9 cellular contexts compared by ENCODE assay signal in genomic region chr1:25700124-25700523, GRCh38.
DNase-seq lines count a peak whose midpoint lies in the region; ATAC-seq and TF ChIP-seq lines count a peak whose summit lies in the region.
"Had no signal": no experiment of that assay in that cellular context is flagged by ENCODE, and none has a peak within 500 bp of the region (broad histone marks: within the 10 kb centered on the region; RNA-seq: fewer than 3 reads in every experiment).

No MANE protein-coding gene starts in this region.

- H3K9me3 ChIP-seq in heart right ventricle, result no peaks in the 10 kb centered on the region
- no peaks in the 10 kb centered on the region for H3K9me3 ChIP-seq in prostate gland
- H3K9me3 ChIP-seq in effector memory CD4-positive, alpha-beta T cell (ENCODE audit: control insufficient read depth, low read length), result no peaks in the 10 kb centered on the region
- no peaks in the 10 kb centered on the region for H3K9me3 ChIP-seq in Caco-2

- no peak overlapping the region for H3K27ac Mint-ChIP-seq in Caco-2 (ENCODE audit: unreplicated experiment)

- peak; percentile 84 for DNase-seq in AG20443 (ENCODE audit: low spot score)
- DNase-seq in astrocyte of the hippocampus (ENCODE audit: low read depth, low spot score), result peak; percentile 39
- DNase-seq in heart right ventricle, result peak; percentile 65 to 82
- DNase-seq in prostate gland (ENCODE audit: low spot score), result no peak
- DNase-seq in mesenteric fat pad (ENCODE audit: low spot score), result no peak
- no peak for DNase-seq in effector memory CD4-positive, alpha-beta T cell
- DNase-seq in Caco-2, result no peak
- DNase-seq in NCI-H1105 (lab: John Stamatoyannopoulos, UW), result no peak

- TF ChIP-seq CTCF in heart right ventricle (IDR thresholded peaks at IDR 0.05) (no peak), prostate gland (IDR thresholded peaks at IDR 0.05) (no peak), Caco-2 (IDR thresholded peaks at IDR 0.05; ENCODE audit: insufficient read depth in 1 of 2, low read depth in 1 of 2, low read length in 1 of 2, severe bottlenecking in 1 of 2, unreplicated experiment in 1 of 2) (no peak)

- no peaks in the 10 kb centered on the region for H3K36me3 Mint-ChIP-seq in Caco-2 (ENCODE audit: insufficient read depth, unreplicated experiment)

- H3K4me1 Mint-ChIP-seq in Caco-2 (ENCODE audit: low read depth, unreplicated experiment), result peaks cover 7% of the 10 kb centered on the region

- no peak overlapping the region for H3K4me3 Mint-ChIP-seq in Caco-2 (ENCODE audit: unreplicated experiment)

- H3K27ac ChIP-seq in heart right ventricle (peak overlapping the region; percentile 78 to 96 (median 89)), prostate gland (peak overlapping the region; percentile 34 to 51)
- no peak overlapping the region for H3K27ac ChIP-seq in effector memory CD4-positive, alpha-beta T cell (ENCODE audit: insufficient read depth, low read length, poor library complexity, severe bottlenecking)
- H3K27ac ChIP-seq: C4-2B had no signal

- WGBS in heart right ventricle, 2 donors, result 22 to 28% methylated on average over 3 of the region's 3 CpGs
- 26% methylated on average over 3 of the region's 3 CpGs for WGBS in prostate gland

- no peaks in the 10 kb centered on the region for H3K27me3 ChIP-seq in heart right ventricle
- no peaks in the 10 kb centered on the region for H3K27me3 ChIP-seq in prostate gland (replicated peaks; ENCODE audit: insufficient read depth)
- no peaks in the 10 kb centered on the region for H3K27me3 ChIP-seq in effector memory CD4-positive, alpha-beta T cell (replicated peaks; ENCODE audit: control insufficient read depth, insufficient read depth, low read length, poor library complexity, severe bottlenecking)
- no peaks in the 10 kb centered on the region for H3K27me3 ChIP-seq in Caco-2 (replicated peaks; ENCODE audit: control insufficient read depth, insufficient read depth, low read length)

- no peaks in the 10 kb centered on the region for H3K27me3 Mint-ChIP-seq in Caco-2 (ENCODE audit: insufficient read depth, unreplicated experiment)

- POLR2A ChIA-PET in Caco-2 (lab: Charles Lee), result no interaction called here

- BruUV-seq in Caco-2 (replicated peaks; lab: Mats Ljungman, UMichigan), result no TSS peak

- H3K4me3 ChIP-seq in heart right ventricle (peak overlapping the region in 1 of 10 donors; percentile 2), prostate gland (no peak overlapping the region), Caco-2 (ENCODE audit: low read depth, low read length) (no peak overlapping the region)
- no peak overlapping the region for H3K4me3 ChIP-seq in effector memory CD4-positive, alpha-beta T cell (ENCODE audit: insufficient read depth, low read depth, low read length, poor library complexity, severe bottlenecking)

- H3K9me3 Mint-ChIP-seq in Caco-2 (ENCODE audit: unreplicated experiment), result no peaks in the 10 kb centered on the region

- H3K4me1 ChIP-seq in heart right ventricle (peaks cover 25 to 99% (median 86%) of the 10 kb centered on the region in 9 donors), prostate gland (replicated peaks) (peaks cover 3% of the 10 kb centered on the region), Caco-2 (no peaks in the 10 kb centered on the region)
- H3K4me1 ChIP-seq in effector memory CD4-positive, alpha-beta T cell (ENCODE audit: control insufficient read depth, insufficient read depth, low read length, poor library complexity, severe bottlenecking), result peaks cover 16% of the 10 kb centered on the region

- ATAC-seq in heart right ventricle, result peak; percentile 59 to 90 (median 82)

- CTCF ChIA-PET in Caco-2 (lab: Charles Lee), result no interaction called here

- intact Hi-C loops in heart right ventricle (cut with DNase I), result loop anchor here in 4 of 10 donors (5.0 to 10.0 kb wide), 5 partner anchors 37 to 158 kb away; partner anchors contain the start of genes LDLRAP1 (in 1 of the 4) and MAN1C1 (in 1 of the 4)
- intact Hi-C loops in prostate gland (cut with DNase I), result no loop called here
- intact Hi-C loops in Caco-2 (cut with micrococcal nuclease; ENCODE audit: unreplicated experiment), result no loop called here

- H3K36me3 ChIP-seq in heart right ventricle (no peaks in the 10 kb centered on the region), prostate gland (no peaks in the 10 kb centered on the region), Caco-2 (ENCODE audit: control insufficient read depth, insufficient read depth, low read length) (no peaks in the 10 kb centered on the region)
- H3K36me3 ChIP-seq in effector memory CD4-positive, alpha-beta T cell (ENCODE audit: control insufficient read depth, insufficient read depth, low read length), result no peaks in the 10 kb centered on the region

- TF ChIP-seq POLR2A in prostate gland (IDR thresholded peaks at IDR 0.05), result no peak

Comparison
In these comparisons a context has a peak if more than half of its experiments do, and no peak if none do; other contexts are left out.
1. DNase-seq: peak in AG20443 (single experiment), astrocyte of the hippocampus (single experiment) and heart right ventricle (2 of 2); none in prostate gland (single experiment), mesenteric fat pad (single experiment), effector memory CD4-positive, alpha-beta T cell (0 of 3), Caco-2 (0 of 2) and NCI-H1105 (single experiment).